20 cellular contexts compared by ENCODE assay signal in the genomic region with DNA sequence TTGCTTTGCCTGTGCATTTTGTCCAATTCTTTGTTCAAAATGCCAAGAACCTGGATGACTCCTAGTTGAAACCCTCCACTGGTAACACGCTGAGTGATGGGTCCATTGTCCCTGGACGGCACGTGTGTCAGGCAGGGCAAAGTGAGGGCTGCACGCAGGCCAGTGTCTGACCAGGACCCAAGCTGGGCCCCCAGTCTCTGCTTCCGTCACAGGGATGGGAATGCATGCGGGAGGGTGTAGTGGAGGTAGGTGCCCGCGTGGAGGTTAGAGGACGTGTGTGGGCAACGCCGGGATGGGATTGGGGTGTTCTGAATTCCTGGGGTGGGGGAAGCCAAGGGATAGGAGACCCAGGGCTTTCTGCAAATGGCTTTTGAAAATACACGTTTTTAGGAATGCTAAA.
"Had no signal": no experiment of that assay in that cellular context is flagged by ENCODE, and none has a peak within 500 bp of the region (broad histone marks: within the 10 kb centered on the region; RNA-seq: fewer than 3 reads in every experiment).

No MANE protein-coding gene starts in this region.

- ATAC-seq: activated CD8-positive, alpha-beta T cell treated with anti-CD3 and anti-CD28 coated beads, Interleukin-2, amount 10 ng/mL, durations not matched to agents 7 days and 5 days; activated naive CD4-positive, alpha-beta T cell treated with anti-CD3 and anti-CD28 coated beads, Interleukin-2, amount 50 U/mL, for 72 hours; gastroesophageal sphincter; heart left ventricle; right lobe of liver; stimulated activated memory B cell treated with anti-CD40 and anti-IgM and Interleukin-4, amounts not matched to agents 10 μg/mL and 1 μg/mL and 100 μg/mL, for 72 hours had no signal

- H3K9me3 Mint-ChIP-seq: activated CD4-positive, alpha-beta T cell treated with anti-CD3 and anti-CD28 coated beads, Interleukin-2, amount 10 ng/mL, durations not matched to agents 7 days and 5 days; activated naive CD4-positive, alpha-beta T cell treated with anti-CD3 and anti-CD28 coated beads, Interleukin-2, amount 50 U/mL, for 72 hours; activated T-cell treated with anti-CD3 and anti-CD28 coated beads, Interleukin-2, amount 50 U/mL, for 24 hours; stimulated activated memory B cell treated with anti-CD40 and anti-IgM and Interleukin-4, amounts not matched to agents 10 μg/mL and 1 μg/mL and 100 μg/mL, for 72 hours had no signal

- H3K27ac Mint-ChIP-seq: activated CD4-positive, alpha-beta T cell treated with anti-CD3 and anti-CD28 coated beads, Interleukin-2, amount 10 ng/mL, durations not matched to agents 7 days and 5 days; activated CD8-positive, alpha-beta T cell treated with anti-CD3 and anti-CD28 coated beads, Interleukin-2, amount 10 ng/mL, durations not matched to agents 7 days and 5 days; activated naive CD4-positive, alpha-beta T cell treated with anti-CD3 and anti-CD28 coated beads, Interleukin-2, amount 50 U/mL, for 72 hours; activated T-cell treated with anti-CD3 and anti-CD28 coated beads, Interleukin-2, amount 50 U/mL, for 24 hours; stimulated activated memory B cell treated with anti-CD40 and anti-IgM and Interleukin-4, amounts not matched to agents 10 μg/mL and 1 μg/mL and 100 μg/mL, for 72 hours had no signal

- H3K4me3 Mint-ChIP-seq: activated CD4-positive, alpha-beta T cell treated with anti-CD3 and anti-CD28 coated beads, Interleukin-2, amount 10 ng/mL, durations not matched to agents 7 days and 5 days; activated CD8-positive, alpha-beta T cell treated with anti-CD3 and anti-CD28 coated beads, Interleukin-2, amount 10 ng/mL, durations not matched to agents 7 days and 5 days; activated T-cell treated with anti-CD3 and anti-CD28 coated beads, Interleukin-2, amount 50 U/mL, for 24 hours; stimulated activated memory B cell treated with anti-CD40 and anti-IgM and Interleukin-4, amounts not matched to agents 10 μg/mL and 1 μg/mL and 100 μg/mL, for 72 hours had no signal

- H3K4me1 Mint-ChIP-seq: activated CD4-positive, alpha-beta T cell treated with anti-CD3 and anti-CD28 coated beads, Interleukin-2, amount 10 ng/mL, durations not matched to agents 7 days and 5 days; stimulated activated memory B cell treated with anti-CD40 and anti-IgM and Interleukin-4, amounts not matched to agents 10 μg/mL and 1 μg/mL and 100 μg/mL, for 72 hours had no signal

- DNase-seq: activated CD4-positive, alpha-beta T cell treated with anti-CD3 and anti-CD28 coated beads, Interleukin-2, amount 10 ng/mL, durations not matched to agents 7 days and 5 days; activated CD8-positive, alpha-beta T cell treated with anti-CD3 and anti-CD28 coated beads, Interleukin-2, amount 10 ng/mL, durations not matched to agents 7 days and 5 days; activated T-cell treated with anti-CD3 and anti-CD28 coated beads, Interleukin-2, amount 50 U/mL, for 24 hours; cerebellar nuclear complex; effector CD8-positive, alpha-beta T cell; midbrain; stimulated activated CD4-positive, alpha-beta T cell treated with anti-CD3 and anti-CD28 coated beads, Interleukin-4, amount 100 ng/mL, for 4 hours; T1000; thyroid gland had no signal

- H3K27ac ChIP-seq: adrenal gland, breast epithelium, esophagus muscularis mucosa, gastroesophageal sphincter, heart left ventricle, ovary, right lobe of liver, thyroid gland had no signal

- FAIRE-seq: astrocyte, endothelial cell of umbilical vein had no signal

- H3K4me1 ChIP-seq: adrenal gland, breast epithelium, esophagus muscularis mucosa, gastroesophageal sphincter, heart left ventricle, right lobe of liver, thyroid gland had no signal

- H3K36me3 Mint-ChIP-seq: activated naive CD4-positive, alpha-beta T cell treated with anti-CD3 and anti-CD28 coated beads, Interleukin-2, amount 50 U/mL, for 72 hours; stimulated activated memory B cell treated with anti-CD40 and anti-IgM and Interleukin-4, amounts not matched to agents 10 μg/mL and 1 μg/mL and 100 μg/mL, for 72 hours had no signal

- H3K9me3 ChIP-seq: adrenal gland, breast epithelium, esophagus muscularis mucosa, gastroesophageal sphincter, heart left ventricle, ovary, right lobe of liver, thyroid gland had no signal

- H3K36me3 ChIP-seq: adrenal gland, breast epithelium, esophagus muscularis mucosa, gastroesophageal sphincter, heart left ventricle, ovary, right lobe of liver, thyroid gland had no signal

- H3K27me3 ChIP-seq: adrenal gland, ovary, right lobe of liver, thyroid gland had no signal

- H3K4me3 ChIP-seq: adrenal gland, breast epithelium, esophagus muscularis mucosa, gastroesophageal sphincter, heart left ventricle, ovary, right lobe of liver, thyroid gland had no signal

- H3K27me3 Mint-ChIP-seq: activated CD4-positive, alpha-beta T cell treated with anti-CD3 and anti-CD28 coated beads, Interleukin-2, amount 10 ng/mL, durations not matched to agents 7 days and 5 days; stimulated activated memory B cell treated with anti-CD40 and anti-IgM and Interleukin-4, amounts not matched to agents 10 μg/mL and 1 μg/mL and 100 μg/mL, for 72 hours had no signal
